Comparison of ENCODE assay signal across 9 cellular contexts in the genomic region with DNA sequence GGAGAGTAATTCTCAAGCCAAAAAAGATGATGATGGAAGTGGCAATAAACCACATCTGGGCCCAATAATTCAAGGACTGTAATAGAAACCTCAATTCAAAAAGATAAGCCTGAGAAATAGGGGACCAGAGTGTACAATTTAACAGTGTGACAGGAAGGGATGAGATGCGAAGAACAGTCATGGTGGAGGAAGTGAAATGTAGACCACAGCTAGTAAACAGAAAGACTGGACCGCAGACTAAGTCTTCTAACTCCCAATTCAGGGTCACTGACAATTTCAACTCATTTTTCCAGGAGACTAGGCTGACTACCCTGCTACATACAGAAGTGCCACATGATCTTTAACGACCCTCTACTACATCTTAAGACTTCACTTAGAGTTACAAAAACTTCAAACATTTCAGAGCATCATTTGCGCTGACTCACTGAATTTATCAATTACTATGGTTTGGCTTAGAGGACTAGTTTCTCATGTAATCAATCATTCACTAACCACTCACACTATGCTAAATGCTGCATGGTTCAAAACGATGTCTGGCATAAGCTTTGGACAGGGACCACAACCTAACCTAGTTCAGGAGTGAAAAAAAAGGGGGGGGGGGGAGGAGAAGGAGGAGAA. TPM values are rescaled to one million over a fixed set of nuclear protein-coding genes. Genes with fewer than 3 reads are reported as not detected.
DNase-seq lines count a peak whose midpoint lies in the region; ATAC-seq and TF ChIP-seq lines count a peak whose summit lies in the region.
"Had no signal": no experiment of that assay in that cellular context is flagged by ENCODE, and none has a peak within 500 bp of the region (broad histone marks: within the 10 kb centered on the region; RNA-seq: fewer than 3 reads in every experiment).

No MANE protein-coding gene starts in this region.

- CTCF ChIA-PET in activated CD8-positive, alpha-beta memory T cell treated with anti-CD3 and anti-CD28 coated beads, Interleukin-2, amount 10 ng/mL, durations not matched to agents 7 days and 5 days (lab: Charles Lee), result interaction anchor here (0.9 kb wide), 1 partner anchor 10 kb away, joined by 3 read pairs; no protein-coding TSS in a partner anchor
- CTCF ChIA-PET in OCI-LY7 (lab: Charles Lee; ENCODE audit: unreplicated experiment), result no interaction called here

- no peak overlapping the region for H3K9ac ChIP-seq in endodermal cell (ENCODE audit: extremely low read depth, low read length, poor library complexity, severe bottlenecking)

- H3K4me3 ChIP-seq in OCI-LY7 (ENCODE audit: low read depth, low read length, poor library complexity, severe bottlenecking) (peak overlapping the region; percentile 45), endodermal cell (ENCODE audit: low read length) (no peak overlapping the region)

- H3K79me2 ChIP-seq in OCI-LY7 (ENCODE audit: insufficient read depth, low read depth, low read length), result peaks cover 100% of the 10 kb centered on the region

- peak; percentile 73 for ATAC-seq in activated CD8-positive, alpha-beta memory T cell treated with anti-CD3 and anti-CD28 coated beads, Interleukin-2, amount 10 ng/mL, durations not matched to agents 7 days and 5 days
- ATAC-seq in HG02870 (IDR thresholded peaks at IDR 0.05; ENCODE audit: unreplicated experiment), result peak; percentile 88
- ATAC-seq in stimulated activated memory B cell treated with anti-CD40 and anti-IgM and Interleukin-4, amounts not matched to agents 10 μg/mL and 1 μg/mL and 100 μg/mL, for 72 hours, result peak; percentile 81

- peaks cover 8% of the 10 kb centered on the region; the same call in 1 of the 2 replicates for H3K9me3 ChIP-seq in OCI-LY7 (ENCODE audit: low read length)
- H3K9me3 ChIP-seq in endodermal cell (ENCODE audit: control insufficient read depth, low read length), result no peaks in the 10 kb centered on the region

- peaks cover 65% of the 10 kb centered on the region for H3K4me1 Mint-ChIP-seq in activated CD8-positive, alpha-beta memory T cell treated with anti-CD3 and anti-CD28 coated beads, Interleukin-2, amount 10 ng/mL, durations not matched to agents 7 days and 5 days
- peaks cover 79% of the 10 kb centered on the region for H3K4me1 Mint-ChIP-seq in stimulated activated memory B cell treated with anti-CD40 and anti-IgM and Interleukin-4, amounts not matched to agents 10 μg/mL and 1 μg/mL and 100 μg/mL, for 72 hours
- peaks cover 65% of the 10 kb centered on the region for H3K4me1 Mint-ChIP-seq in endodermal cell

- H3K36me3 ChIP-seq in OCI-LY7 (ENCODE audit: insufficient read depth, low read length) (peaks cover 78% of the 10 kb centered on the region), endodermal cell (ENCODE audit: control insufficient read depth, insufficient read depth, low read length) (peaks cover 6% of the 10 kb centered on the region)

- no peaks in the 10 kb centered on the region for H3K27me3 ChIP-seq in endodermal cell (ENCODE audit: control insufficient read depth, insufficient read depth, low read length, poor library complexity, severe bottlenecking)

- no TSS peak for BruUV-seq in OCI-LY7 (replicated peaks; lab: Mats Ljungman, UMichigan)

- H3K27ac ChIP-seq in OCI-LY7 (ENCODE audit: low read depth, low read length, poor library complexity, severe bottlenecking) (peak overlapping the region; percentile 54), endodermal cell (ENCODE audit: low read depth, low read length) (no peak overlapping the region)
- H3K27ac ChIP-seq: VCaP had no signal

- H4K20me1 ChIP-seq in OCI-LY7 (ENCODE audit: insufficient read depth, low read length), result peaks cover 87% of the 10 kb centered on the region

- H3K27me3 Mint-ChIP-seq in activated CD8-positive, alpha-beta memory T cell treated with anti-CD3 and anti-CD28 coated beads, Interleukin-2, amount 10 ng/mL, durations not matched to agents 7 days and 5 days, result no peaks in the 10 kb centered on the region
- no peaks in the 10 kb centered on the region for H3K27me3 Mint-ChIP-seq in stimulated activated memory B cell treated with anti-CD40 and anti-IgM and Interleukin-4, amounts not matched to agents 10 μg/mL and 1 μg/mL and 100 μg/mL, for 72 hours
- H3K27me3 Mint-ChIP-seq in endodermal cell (ENCODE audit: insufficient read depth), result no peaks in the 10 kb centered on the region

- POLR2A ChIA-PET in OCI-LY7 (lab: Charles Lee), result interaction anchor here (0.6 to 4.0 kb wide), 11 partner anchors 9 to 616 kb away, joined by 3 to 31 read pairs (median 5); partner anchors contain the start of gene CUL3

- no peaks in the 10 kb centered on the region for H3K9me3 Mint-ChIP-seq in activated CD8-positive, alpha-beta memory T cell treated with anti-CD3 and anti-CD28 coated beads, Interleukin-2, amount 10 ng/mL, durations not matched to agents 7 days and 5 days (ENCODE audit: low read depth)
- H3K9me3 Mint-ChIP-seq in stimulated activated memory B cell treated with anti-CD40 and anti-IgM and Interleukin-4, amounts not matched to agents 10 μg/mL and 1 μg/mL and 100 μg/mL, for 72 hours, result no peaks in the 10 kb centered on the region
- no peaks in the 10 kb centered on the region for H3K9me3 Mint-ChIP-seq in endodermal cell

- no peak overlapping the region for H3K4me3 Mint-ChIP-seq in activated CD8-positive, alpha-beta memory T cell treated with anti-CD3 and anti-CD28 coated beads, Interleukin-2, amount 10 ng/mL, durations not matched to agents 7 days and 5 days
- H3K4me3 Mint-ChIP-seq in stimulated activated memory B cell treated with anti-CD40 and anti-IgM and Interleukin-4, amounts not matched to agents 10 μg/mL and 1 μg/mL and 100 μg/mL, for 72 hours, result no peak overlapping the region
- no peak overlapping the region for H3K4me3 Mint-ChIP-seq in endodermal cell

- peak overlapping the region; percentile 72 for H3K4me2 ChIP-seq in OCI-LY7 (ENCODE audit: low read length)

- H2AFZ ChIP-seq in OCI-LY7 (ENCODE audit: low read length), result no peak overlapping the region

- 90 to 94% methylated on average over 3 to 5 of the region's 5 CpGs for whole genome bisulfite sequencing in endodermal cell (ENCODE audit: insufficient coverage in 1 of 2, insufficient read length in 1 of 2), 2 experiments

- intact Hi-C loops in OCI-LY7 (cut with micrococcal nuclease; ENCODE audit: unreplicated experiment), result loop anchor here (1.0 kb wide), 1 partner anchor 8 kb away; no protein-coding TSS in a partner anchor

- no peak for DNase-seq in activated CD8-positive, alpha-beta memory T cell treated with anti-CD3 and anti-CD28 coated beads, Interleukin-2, amount 10 ng/mL, durations not matched to agents 7 days and 5 days
- no peak for DNase-seq in activated CD8-positive, alpha-beta memory T cell treated with anti-CD3 and anti-CD28 coated beads, Interleukin-2, amount 50 U/mL, for 4 hours
- DNase-seq in OCI-LY7 (ENCODE audit: low spot score), result peak; percentile 36
- DNase-seq in NCI-H82 treated with DMSO at 0.1 percent for 48 hours (lab: John Stamatoyannopoulos, UW; ENCODE audit: unreplicated experiment), result no peak
- no peak for DNase-seq in endodermal cell
- DNase-seq in CD1c-positive myeloid dendritic cell (ENCODE audit: extremely low spot score), result no peak

- peaks cover 8% of the 10 kb centered on the region for H3K36me3 Mint-ChIP-seq in activated CD8-positive, alpha-beta memory T cell treated with anti-CD3 and anti-CD28 coated beads, Interleukin-2, amount 10 ng/mL, durations not matched to agents 7 days and 5 days
- peaks cover 14% of the 10 kb centered on the region for H3K36me3 Mint-ChIP-seq in stimulated activated memory B cell treated with anti-CD40 and anti-IgM and Interleukin-4, amounts not matched to agents 10 μg/mL and 1 μg/mL and 100 μg/mL, for 72 hours
- H3K36me3 Mint-ChIP-seq in endodermal cell (ENCODE audit: low read depth), result peaks cover 4% of the 10 kb centered on the region

- no peak for TF ChIP-seq CTCF in OCI-LY7 (conservative IDR thresholded peaks at IDR 0.05; ENCODE audit: low read length)
- no peak for TF ChIP-seq CTCF in endodermal cell (conservative IDR thresholded peaks at IDR 0.05)

- peaks cover 100% of the 10 kb centered on the region for H3K4me1 ChIP-seq in OCI-LY7 (ENCODE audit: insufficient read depth, low read length, poor library complexity, severe bottlenecking)
- H3K4me1 ChIP-seq in endodermal cell (ENCODE audit: control insufficient read depth, insufficient read depth, low read length), result peaks cover 14% of the 10 kb centered on the region

- H3K27ac Mint-ChIP-seq in activated CD8-positive, alpha-beta memory T cell treated with anti-CD3 and anti-CD28 coated beads, Interleukin-2, amount 10 ng/mL, durations not matched to agents 7 days and 5 days, result peak overlapping the region; percentile 71
- peak overlapping the region; percentile 7 for H3K27ac Mint-ChIP-seq in stimulated activated memory B cell treated with anti-CD40 and anti-IgM and Interleukin-4, amounts not matched to agents 10 μg/mL and 1 μg/mL and 100 μg/mL, for 72 hours
- H3K27ac Mint-ChIP-seq in endodermal cell, result no peak overlapping the region

- H3K9me2 ChIP-seq in OCI-LY7 (ENCODE audit: insufficient read depth, low read length), result no peaks in the 10 kb centered on the region

RNA-seq across cellular contexts. Expression of gene CUL3, which starts 9.0 kb away (rescaled TPM):
- total RNA-seq in activated CD8-positive, alpha-beta memory T cell treated with anti-CD3 and anti-CD28 coated beads, Interleukin-2, amount 10 ng/mL, durations not matched to agents 7 days and 5 days, result 10 to 100 TPM; 72.2 to 79.8 TPM
- 50.6 and 56.4 TPM in 2 replicates for total RNA-seq in OCI-LY7 (2014; rRNA removed; shearing (Covaris generic))
- total RNA-seq in OCI-LY7 (2022), result 142 and 155 TPM in 2 replicates
- total RNA-seq in endodermal cell, result 10 to 100 TPM; 78.4 to 89.9 TPM
- 95.6 TPM for polyA plus RNA-seq in endodermal cell (2013, experiment 1 of 2)
- polyA plus RNA-seq in endodermal cell (2013, experiment 2 of 2), result 101 TPM
